8 cellular contexts compared by ENCODE assay signal in the genomic region with DNA sequence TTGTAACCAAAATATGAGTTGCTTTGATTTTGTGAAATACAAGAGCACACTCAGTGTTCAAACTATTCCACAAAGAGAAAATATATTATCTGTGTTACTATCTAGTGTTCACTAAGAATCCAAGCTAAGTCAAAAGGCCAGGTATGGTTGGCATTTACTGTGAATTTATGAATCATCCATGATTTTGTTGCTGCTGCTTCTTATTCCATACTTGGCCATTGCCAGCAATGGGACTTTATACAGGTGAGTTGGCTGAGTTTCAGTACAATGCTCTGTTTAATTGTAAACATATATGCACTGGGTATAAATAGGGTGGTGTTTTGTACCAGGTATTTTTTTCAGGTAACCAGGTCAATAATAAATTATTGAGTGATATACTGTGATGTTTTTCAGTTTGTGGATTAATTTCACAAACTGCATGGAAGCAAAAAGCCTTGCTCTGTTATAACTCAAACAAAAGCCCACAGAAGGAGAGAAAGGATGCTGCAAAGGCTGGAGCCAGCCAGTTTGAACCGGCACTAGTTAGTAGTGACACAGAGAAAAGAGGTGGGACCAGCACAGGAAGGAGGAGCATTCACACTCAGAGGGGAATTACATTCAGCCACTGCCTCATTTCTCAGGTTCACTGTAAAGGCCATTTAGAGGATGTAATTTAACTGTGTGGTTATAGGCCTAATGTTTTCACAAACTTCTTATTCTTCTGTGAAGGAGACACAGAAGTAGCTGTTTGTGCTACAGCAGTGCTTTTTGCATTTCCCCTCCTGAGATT.
A peak's percentile ranks its signal among the peaks of the same experiment; 100 is the strongest.
DNase-seq lines count a peak whose midpoint lies in the region; ATAC-seq and TF ChIP-seq lines count a peak whose summit lies in the region.

No MANE protein-coding gene starts in this region.

- ATAC-seq in GM19463 (IDR thresholded peaks at IDR 0.05; ENCODE audit: unreplicated experiment) (peak; percentile 100), HG03378 (IDR thresholded peaks at IDR 0.05; ENCODE audit: unreplicated experiment) (peak; percentile 100)

- DNase-seq in DMS79 (lab: John Stamatoyannopoulos, UW) (peak; percentile 41), neural crest cell (ENCODE audit: low read depth, low spot score) (peak; percentile 5), Ammon's horn (ENCODE audit: low spot score) (no peak), AG08395 (ENCODE audit: low spot score) (no peak)
- DNase-seq in effector CD4-positive, alpha-beta T cell, result peak; percentile 5

- peaks cover 1% of the 10 kb centered on the region for H3K9me3 Mint-ChIP-seq in neural crest cell

- TF ChIP-seq CTCF in neural crest cell (conservative IDR thresholded peaks at IDR 0.05), result no peak

- H3K4me1 Mint-ChIP-seq in neural crest cell, result peaks cover 19% of the 10 kb centered on the region

- peaks cover 6% of the 10 kb centered on the region for H3K36me3 Mint-ChIP-seq in neural crest cell (ENCODE audit: low read depth)

- H3K27ac Mint-ChIP-seq in neural crest cell (ENCODE audit: unreplicated experiment), result peak overlapping the region; percentile 90

- no peak overlapping the region for H3K4me3 Mint-ChIP-seq in neural crest cell

- no peaks in the 10 kb centered on the region for H3K27me3 Mint-ChIP-seq in neural crest cell (ENCODE audit: low read depth)

TF ChIP-seq in PFSK-1, 5 proteins besides CTCF, POLR2A, EP300 and RAD21:
- TF ChIP-seq FOXP2 (optimal IDR thresholded peaks at IDR 0.05; ENCODE audit: borderline replicate concordance, extremely low read depth, extremely low read length, insufficient read depth) (no peak), POLR2AphosphoS5 (IDR thresholded peaks at IDR 0.05; ENCODE audit: low read depth, low read length) (peak; percentile 64), SIN3A (IDR thresholded peaks at IDR 0.05; ENCODE audit: borderline replicate concordance, insufficient read depth, low read length) (no peak), TAF1 (IDR thresholded peaks at IDR 0.05; ENCODE audit: borderline replicate concordance, insufficient read depth, low read length) (no peak)
- TF ChIP-seq, protein P1, sequence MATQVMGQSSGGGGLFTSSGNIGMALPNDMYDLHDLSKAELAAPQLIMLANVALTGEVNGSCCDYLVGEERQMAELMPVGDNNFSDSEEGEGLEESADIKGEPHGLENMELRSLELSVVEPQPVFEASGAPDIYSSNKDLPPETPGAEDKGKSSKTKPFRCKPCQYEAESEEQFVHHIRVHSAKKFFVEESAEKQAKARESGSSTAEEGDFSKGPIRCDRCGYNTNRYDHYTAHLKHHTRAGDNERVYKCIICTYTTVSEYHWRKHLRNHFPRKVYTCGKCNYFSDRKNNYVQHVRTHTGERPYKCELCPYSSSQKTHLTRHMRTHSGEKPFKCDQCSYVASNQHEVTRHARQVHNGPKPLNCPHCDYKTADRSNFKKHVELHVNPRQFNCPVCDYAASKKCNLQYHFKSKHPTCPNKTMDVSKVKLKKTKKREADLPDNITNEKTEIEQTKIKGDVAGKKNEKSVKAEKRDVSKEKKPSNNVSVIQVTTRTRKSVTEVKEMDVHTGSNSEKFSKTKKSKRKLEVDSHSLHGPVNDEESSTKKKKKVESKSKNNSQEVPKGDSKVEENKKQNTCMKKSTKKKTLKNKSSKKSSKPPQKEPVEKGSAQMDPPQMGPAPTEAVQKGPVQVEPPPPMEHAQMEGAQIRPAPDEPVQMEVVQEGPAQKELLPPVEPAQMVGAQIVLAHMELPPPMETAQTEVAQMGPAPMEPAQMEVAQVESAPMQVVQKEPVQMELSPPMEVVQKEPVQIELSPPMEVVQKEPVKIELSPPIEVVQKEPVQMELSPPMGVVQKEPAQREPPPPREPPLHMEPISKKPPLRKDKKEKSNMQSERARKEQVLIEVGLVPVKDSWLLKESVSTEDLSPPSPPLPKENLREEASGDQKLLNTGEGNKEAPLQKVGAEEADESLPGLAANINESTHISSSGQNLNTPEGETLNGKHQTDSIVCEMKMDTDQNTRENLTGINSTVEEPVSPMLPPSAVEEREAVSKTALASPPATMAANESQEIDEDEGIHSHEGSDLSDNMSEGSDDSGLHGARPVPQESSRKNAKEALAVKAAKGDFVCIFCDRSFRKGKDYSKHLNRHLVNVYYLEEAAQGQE (IDR thresholded peaks at IDR 0.05; ENCODE audit: insufficient read depth in 1 of 2, low read depth in 2 of 2, low read length in 2 of 2), result no peak

Comparison
In these comparisons a context has a peak if more than half of its experiments do, and no peak if none do; other contexts are left out.
1. DNase-seq: peak in DMS79 (single experiment), effector CD4-positive, alpha-beta T cell (single experiment) and neural crest cell (single experiment); none in Ammon's horn (single experiment) and AG08395 (single experiment).